ENCODE assay signal across 23 cellular contexts in the genomic region with DNA sequence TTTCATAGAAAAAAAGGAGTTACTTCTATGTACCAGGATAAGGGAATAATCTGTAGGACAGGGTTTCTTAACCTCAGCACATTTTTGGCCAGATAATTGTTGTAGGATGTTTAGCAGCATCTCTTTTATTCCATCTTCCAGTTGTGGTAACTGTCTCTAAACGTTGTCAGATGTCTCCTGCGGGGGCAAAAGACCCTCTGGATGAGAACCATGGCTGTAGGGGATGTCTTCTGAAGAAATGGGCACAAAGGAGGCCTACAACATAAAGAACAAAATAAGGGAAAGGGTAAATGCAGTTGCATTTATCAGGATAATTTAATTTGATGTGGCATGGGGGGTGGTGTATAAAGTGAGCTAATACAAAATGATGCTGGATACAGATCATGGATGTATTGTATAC. TPM values are rescaled to one million over a fixed set of nuclear protein-coding genes. Genes with fewer than 3 reads are reported as not detected.
DNase-seq lines count a peak whose midpoint lies in the region; ATAC-seq and TF ChIP-seq lines count a peak whose summit lies in the region.
"Had no signal": no experiment of that assay in that cellular context is flagged by ENCODE, and none has a peak within 500 bp of the region (broad histone marks: within the 10 kb centered on the region; RNA-seq: fewer than 3 reads in every experiment).

No MANE protein-coding gene starts in this region.

- no peak overlapping the region for H3K4me3 Mint-ChIP-seq in CD14-positive monocyte
- no peak overlapping the region for H3K4me3 Mint-ChIP-seq in chondrocyte (ENCODE audit: unreplicated experiment)
- H3K4me3 Mint-ChIP-seq: stimulated activated effector memory CD8-positive, alpha-beta T cell treated with anti-CD3 and anti-CD28 coated beads, Interleukin-12 subunit alpha, Interleukin-12 subunit beta, amount 100 ng/mL, for 72 hours had no signal

- peaks cover 0 to 2% (median under 1%) of the 10 kb centered on the region in 3 donors for H3K27me3 Mint-ChIP-seq in CD14-positive monocyte (ENCODE audit: low read depth in 3 of 3)
- no peaks in the 10 kb centered on the region for H3K27me3 Mint-ChIP-seq in chondrocyte (ENCODE audit: low read depth)

- TF ChIP-seq RAD21 in SK-N-SH (IDR thresholded peaks at IDR 0.05; ENCODE audit: low read length) = no peak

- DNase-seq in SK-N-SH (no peak), CD14-positive monocyte (ENCODE audit: low spot score) (no peak), chondrocyte (ENCODE audit: low spot score) (no peak), NCI-H1694 (lab: John Stamatoyannopoulos, UW) (no peak), aorta (no peak)
- DNase-seq: 8988T; activated CD4-positive, CD25-positive, alpha-beta regulatory T cell; adrenal gland; colonic mucosa; DMS79; foreskin melanocyte; H7; Kasumi-1; left cardiac atrium; NCI-H187 treated with DMSO at 0.1 percent for 48 hours; retina; T1000 had no signal

- H3K4me3 ChIP-seq in SK-N-SH (ENCODE audit: low read depth in 2 of 2, low read length in 1 of 2) (no peak overlapping the region), SU-DHL-6 (ENCODE audit: insufficient read depth, low read length, poor library complexity, severe bottlenecking) (no peak overlapping the region), aorta (ENCODE audit: low read length in 2 of 2) (no peak overlapping the region)
- H3K4me3 ChIP-seq: adrenal gland, breast epithelium, colonic mucosa, esophagus muscularis mucosa had no signal

- H3K4me1 Mint-ChIP-seq in CD14-positive monocyte = peaks cover 21% of the 10 kb centered on the region
- peaks cover 18% of the 10 kb centered on the region for H3K4me1 Mint-ChIP-seq in chondrocyte (ENCODE audit: low read depth)

- H3K27ac Mint-ChIP-seq in CD14-positive monocyte (peak overlapping the region in 5 of 7 donors; percentile 12 to 72 (median 37)), chondrocyte (ENCODE audit: unreplicated experiment) (peak overlapping the region; percentile 45)
- H3K27ac Mint-ChIP-seq: stimulated activated effector memory CD8-positive, alpha-beta T cell treated with anti-CD3 and anti-CD28 coated beads, Interleukin-12 subunit alpha, Interleukin-12 subunit beta, amount 100 ng/mL, for 72 hours had no signal

- H3K36me3 ChIP-seq in SK-N-SH (replicated peaks in 1 of 2; ENCODE audit: control insufficient read depth in 1 of 2, insufficient read depth in 2 of 2, low read length in 1 of 2) = peaks cover 19 to 23% of the 10 kb centered on the region in 2 experiments
- peaks cover 7% of the 10 kb centered on the region; the same call in 1 of the 2 replicates for H3K36me3 ChIP-seq in SU-DHL-6 (ENCODE audit: low read length)
- H3K36me3 ChIP-seq in aorta (ENCODE audit: control insufficient read depth in 1 of 2, insufficient read depth in 2 of 2, low read length in 1 of 2) = no peaks in the 10 kb centered on the region
- H3K36me3 ChIP-seq: breast epithelium, colonic mucosa had no signal

- ATAC-seq in SK-N-SH treated with all-trans-retinoic acid at 6 μM for 48 hours = no peak
- no peak for ATAC-seq in aorta (ENCODE audit: low FRiP score)
- ATAC-seq in esophagus mucosa = no peak
- ATAC-seq: left cardiac atrium; stimulated activated effector memory CD8-positive, alpha-beta T cell treated with anti-CD3 and anti-CD28 coated beads, Interleukin-12 subunit alpha, Interleukin-12 subunit beta, amount 100 ng/mL, for 72 hours had no signal

- CTCF ChIA-PET in SK-N-SH (lab: Yijun Ruan, JAX) = interaction anchor here (1.2 kb wide), 1 partner anchor 32 kb away, joined by 4 read pairs; no protein-coding TSS in a partner anchor

- no peak overlapping the region for H3K27ac ChIP-seq in SK-N-SH (ENCODE audit: low read depth in 2 of 2, low read length in 1 of 2)
- H3K27ac ChIP-seq in SU-DHL-6 (ENCODE audit: low read depth, low read length) = no peak overlapping the region
- H3K27ac ChIP-seq in aorta (ENCODE audit: low read depth in 1 of 2, low read length in 2 of 2) = no peak overlapping the region
- H3K27ac ChIP-seq: adrenal gland, breast epithelium, colonic mucosa had no signal

- H3K79me2 ChIP-seq in SK-N-SH (ENCODE audit: insufficient read depth) (peaks cover 69% of the 10 kb centered on the region), SU-DHL-6 (ENCODE audit: insufficient read depth, low read length) (peaks cover 69% of the 10 kb centered on the region)

- peaks cover 19% of the 10 kb centered on the region for H3F3A ChIP-seq in SK-N-SH (replicated peaks; ENCODE audit: insufficient read depth)
- peaks cover 15% of the 10 kb centered on the region for H3F3A ChIP-seq in SU-DHL-6 (ENCODE audit: insufficient read depth)

- H3K27me3 ChIP-seq in SK-N-SH (ENCODE audit: insufficient read depth) (no peaks in the 10 kb centered on the region), SU-DHL-6 (ENCODE audit: low read length) (no peaks in the 10 kb centered on the region), aorta (ENCODE audit: control insufficient read depth in 1 of 2, insufficient read depth in 2 of 2, low read length in 1 of 2) (no peaks in the 10 kb centered on the region)
- H3K27me3 ChIP-seq: adrenal gland, breast epithelium, colonic mucosa, esophagus muscularis mucosa had no signal

- H3K9me3 Mint-ChIP-seq in CD14-positive monocyte = peaks cover 0 to 3% (median 0%) of the 10 kb centered on the region in 7 donors
- H3K9me3 Mint-ChIP-seq in chondrocyte (ENCODE audit: low read depth) = no peaks in the 10 kb centered on the region
- H3K9me3 Mint-ChIP-seq: stimulated activated effector memory CD8-positive, alpha-beta T cell treated with anti-CD3 and anti-CD28 coated beads, Interleukin-12 subunit alpha, Interleukin-12 subunit beta, amount 100 ng/mL, for 72 hours had no signal

- H4K20me1 ChIP-seq in SK-N-SH (ENCODE audit: insufficient read depth) (peaks cover 7% of the 10 kb centered on the region), SU-DHL-6 (ENCODE audit: low read depth, low read length) (peaks cover 5% of the 10 kb centered on the region)

- POLR2A ChIA-PET in SK-N-SH (lab: Yijun Ruan, JAX) = interaction anchor here (0.7 kb wide), 1 partner anchor 10 kb away, joined by 3 read pairs; no protein-coding TSS in a partner anchor

- TF ChIP-seq EP300 in SK-N-SH (IDR thresholded peaks at IDR 0.05; ENCODE audit: borderline replicate concordance in 1 of 2, low read depth in 1 of 2, low read length in 1 of 2) = no peak

- TF ChIP-seq CTCF in SK-N-SH (IDR thresholded peaks at IDR 0.05) (no peak), CD14-positive monocyte (IDR thresholded peaks at IDR 0.05) (no peak), SU-DHL-6 (IDR thresholded peaks at IDR 0.05; ENCODE audit: insufficient read depth, low read length, poor library complexity, severe bottlenecking) (no peak), chondrocyte (IDR thresholded peaks at IDR 0.05) (no peak)

- H3K4me2 ChIP-seq in SK-N-SH (no peak overlapping the region), SU-DHL-6 (ENCODE audit: low read depth, low read length, poor library complexity, severe bottlenecking) (peak overlapping the region; percentile 24)

- H3K9me2 ChIP-seq in SK-N-SH = no peaks in the 10 kb centered on the region
- no peaks in the 10 kb centered on the region for H3K9me2 ChIP-seq in SU-DHL-6 (replicated peaks; ENCODE audit: insufficient read depth, low read length)

- H3K36me3 Mint-ChIP-seq in CD14-positive monocyte (peaks cover 17 to 21% of the 10 kb centered on the region in 2 donors), chondrocyte (ENCODE audit: low read depth) (peaks cover 6% of the 10 kb centered on the region)

- WGBS in SK-N-SH (ENCODE audit: low lambda C conversion rate) = 98% methylated on average over 2 of the region's 2 CpGs
- 86 to 98% methylated on average over 2 of the region's 2 CpGs for WGBS in aorta, 2 donors

- peaks cover 0 to 8% of the 10 kb centered on the region in 2 experiments; a peak in 2 of 4 replicates for H3K4me1 ChIP-seq in SK-N-SH (ENCODE audit: control insufficient read depth in 1 of 2, insufficient read depth in 2 of 2, low read depth in 1 of 2, low read length in 1 of 2)
- H3K4me1 ChIP-seq in aorta (ENCODE audit: control insufficient read depth in 1 of 2, insufficient read depth in 2 of 2, low read length in 2 of 2) = no peaks in the 10 kb centered on the region

- intact Hi-C loops in CD14-positive monocyte (cut with micrococcal nuclease) (no loop called here), aorta (cut with DNase I) (no loop called here)

- no peak overlapping the region for H3K9ac ChIP-seq in SK-N-SH
- no peak overlapping the region for H3K9ac ChIP-seq in SU-DHL-6 (ENCODE audit: low read length)

- no peaks in the 10 kb centered on the region for H3K9me3 ChIP-seq in SK-N-SH
- H3K9me3 ChIP-seq in SU-DHL-6 (ENCODE audit: insufficient read depth, low read length) = no peaks in the 10 kb centered on the region
- H3K9me3 ChIP-seq in aorta (ENCODE audit: control insufficient read depth, low read length) = no peaks in the 10 kb centered on the region
- H3K9me3 ChIP-seq: adrenal gland, breast epithelium, colonic mucosa, esophagus muscularis mucosa had no signal

- H2AFZ ChIP-seq in SK-N-SH (ENCODE audit: low read depth) (no peak overlapping the region), SU-DHL-6 (ENCODE audit: low read depth, low read length, severe bottlenecking) (no peak overlapping the region)

TF ChIP-seq in SK-N-SH treated with all-trans-retinoic acid at 6 μM for 48 hours, 23 proteins besides CTCF, POLR2A, EP300 and RAD21:
- TF ChIP-seq ZC3H10 (CRISPR knock-in tag; IDR thresholded peaks at IDR 0.05) = 0 out of 2 replicates have a peak, but pooled peaks have one; percentile 24
- TF ChIP-seq ISL1 (CRISPR knock-in tag; IDR thresholded peaks at IDR 0.05) = no peak
TF ChIP-seq in SK-N-SH treated with all-trans-retinoic acid at 6 μM for 48 hours: peak in this region for 1.

TF ChIP-seq in SK-N-SH, 30 proteins besides CTCF, POLR2A, EP300 and RAD21 (continues in another document):
- no peak for TF ChIP-seq TAF1 (IDR thresholded peaks at IDR 0.05; ENCODE audit: borderline replicate concordance, low read depth, low read length)
- TF ChIP-seq ELF1 (IDR thresholded peaks at IDR 0.05) = no peak
- no peak for TF ChIP-seq SMC3 (IDR thresholded peaks at IDR 0.05; ENCODE audit: low read depth, low read length)
- no peak for TF ChIP-seq CHD2 (IDR thresholded peaks at IDR 0.05; ENCODE audit: low read length, partially characterized antibody)
- TF ChIP-seq RFX5 (IDR thresholded peaks at IDR 0.05; ENCODE audit: low read length) = no peak
- no peak for TF ChIP-seq FOXJ3 (CRISPR knock-in tag; IDR thresholded peaks at IDR 0.05)

RNA-seq across cellular contexts. Expression of a gene that starts 4.1 kb away (rescaled TPM):
- polyA plus RNA-seq in SK-N-SH (2012; rRNA removed) = 10.6 and 12.5 TPM in 2 replicates
- 15.1 and 20.7 TPM in 2 replicates for polyA plus RNA-seq in SK-N-SH (2012; cell fraction: cytosol; rRNA removed)
- 10.3 and 13.0 TPM in 2 replicates for polyA plus RNA-seq in SK-N-SH (2012; cell fraction: nucleus; rRNA removed)
- polyA plus RNA-seq in CD14-positive monocyte = 1 to 10 TPM; 1.3 to 1.9 TPM
- total RNA-seq in chondrocyte = 6.8 to 10.8 TPM (median 7.3 TPM) in 3 replicates
- total RNA-seq in aorta = 1 to 10 TPM; 4.8 to 6.0 TPM
- 1 to 10 TPM; 2.5 to 3.1 TPM for polyA plus RNA-seq in aorta
- total RNA-seq in esophagus mucosa = 6.5 TPM

RNA-seq across cellular contexts. Expression of a gene that starts 15.5 kb away (rescaled TPM):
- polyA plus RNA-seq in SK-N-SH (2012; rRNA removed) = 7.7 and 9.7 TPM in 2 replicates
- 10.0 and 10.8 TPM in 2 replicates for polyA plus RNA-seq in SK-N-SH (2012; cell fraction: cytosol; rRNA removed)
- 16.3 and 17.2 TPM in 2 replicates for polyA plus RNA-seq in SK-N-SH (2012; cell fraction: nucleus; rRNA removed)
- polyA plus RNA-seq in CD14-positive monocyte = 10 to 100 TPM; 10.8 to 12.8 TPM
- 16.5 to 17.6 TPM (median 17.1 TPM) in 3 replicates for total RNA-seq in chondrocyte
- total RNA-seq in aorta = 10 to 100 TPM; 16.0 to 23.6 TPM
- 10 to 100 TPM; 22.0 to 45.1 TPM for polyA plus RNA-seq in aorta
- 11.5 TPM for total RNA-seq in esophagus mucosa
